ENCODE assay signal across 8 cellular contexts in the genomic region with DNA sequence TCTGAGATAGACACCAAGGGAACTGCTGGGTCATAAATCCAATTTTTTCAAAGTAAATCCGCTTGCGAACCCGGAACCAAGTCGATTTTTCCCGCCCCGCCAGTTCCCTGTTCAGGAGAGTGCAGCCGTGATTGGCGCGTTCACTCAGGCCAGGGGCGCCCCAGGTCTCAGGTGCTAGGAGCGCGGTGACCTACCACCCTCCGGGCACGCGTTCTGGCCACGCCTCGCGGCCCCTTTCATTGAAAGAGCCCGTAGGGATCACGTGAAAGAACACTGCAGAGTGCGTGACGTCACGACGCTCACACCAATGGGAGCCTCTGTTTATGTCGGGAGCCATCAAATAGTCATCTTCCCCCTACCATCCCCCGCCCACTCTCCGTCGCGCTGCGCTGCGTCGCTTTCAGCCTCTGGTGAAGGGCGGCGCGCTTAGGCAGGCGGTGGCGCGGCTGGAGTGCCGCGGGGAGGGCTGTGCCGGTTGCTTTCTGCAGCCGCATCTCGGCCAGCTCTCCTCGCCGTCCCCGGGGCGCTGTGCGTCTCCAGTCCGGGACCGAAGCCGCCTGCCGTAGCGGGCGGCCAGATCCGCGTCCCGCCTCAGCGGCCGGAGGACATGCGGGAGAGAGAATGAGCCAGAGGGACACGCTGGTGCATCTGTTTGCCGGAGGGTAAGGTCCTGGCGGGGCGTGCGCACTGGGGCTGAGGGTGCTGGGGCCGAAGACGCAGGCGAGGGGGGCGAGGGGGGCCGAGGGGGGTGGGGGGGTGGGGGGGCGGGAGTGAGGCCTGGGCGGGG. TPM values are rescaled to one million over a fixed set of nuclear protein-coding genes. Genes with fewer than 3 reads are reported as not detected.
DNase-seq lines count a peak whose midpoint lies in the region; ATAC-seq, FAIRE-seq and TF ChIP-seq lines count a peak whose summit lies in the region.

A gene with protein sequence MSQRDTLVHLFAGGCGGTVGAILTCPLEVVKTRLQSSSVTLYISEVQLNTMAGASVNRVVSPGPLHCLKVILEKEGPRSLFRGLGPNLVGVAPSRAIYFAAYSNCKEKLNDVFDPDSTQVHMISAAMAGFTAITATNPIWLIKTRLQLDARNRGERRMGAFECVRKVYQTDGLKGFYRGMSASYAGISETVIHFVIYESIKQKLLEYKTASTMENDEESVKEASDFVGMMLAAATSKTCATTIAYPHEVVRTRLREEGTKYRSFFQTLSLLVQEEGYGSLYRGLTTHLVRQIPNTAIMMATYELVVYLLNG (plus strand): TSS at position 403 of the 787 bp plus-strand sequence. CDS start 219 bp downstream, at position 622.

- peak within 1 kb of the TSS; percentile 82 for H3K4me3 ChIP-seq in OCI-LY7 (ENCODE audit: low read depth, low read length, poor library complexity, severe bottlenecking)

- peak; percentile 53 for DNase-seq in D721Med (ENCODE audit: insufficient read length, low spot score)
- DNase-seq in HuH-7.5 (ENCODE audit: low spot score) = peak; percentile 77
- peak; percentile 99 for DNase-seq in OCI-LY7 (ENCODE audit: low spot score)
- DNase-seq in activated T-cell treated with anti-CD3 and anti-CD28 coated beads for 1 hour (ENCODE audit: low read depth) = peak; percentile 92
- peak; percentile 70 for DNase-seq in epidermal melanocyte (ENCODE audit: insufficient read length, low spot score)
- peak; percentile 96 for DNase-seq in middle frontal gyrus (ENCODE audit: extremely low spot score, low spot score)
- DNase-seq in stimulated activated CD8-positive, alpha-beta memory T cell treated with anti-CD3 and anti-CD28 coated beads, Interleukin-2, amount 100 ng/mL, for 48 hours (ENCODE audit: low read depth in 2 of 2) = peak; percentile 95 to 96

- CTCF ChIA-PET in OCI-LY7 (lab: Charles Lee; ENCODE audit: unreplicated experiment) = no interaction called here

- peak within 1 kb of the TSS; percentile 99 for H2AFZ ChIP-seq in OCI-LY7 (ENCODE audit: low read length)

- peaks cover 16% of the 10 kb centered on the region for H3K36me3 ChIP-seq in OCI-LY7 (ENCODE audit: insufficient read depth, low read length)

- H4K20me1 ChIP-seq in OCI-LY7 (ENCODE audit: insufficient read depth, low read length) = peaks cover 28% of the 10 kb centered on the region

- H3K79me2 ChIP-seq in OCI-LY7 (ENCODE audit: insufficient read depth, low read depth, low read length) = peaks cover 45% of the 10 kb centered on the region

- peak; percentile 97 for ATAC-seq in GM21526 (IDR thresholded peaks at IDR 0.05; ENCODE audit: low FRiP score, unreplicated experiment)

- H3K4me2 ChIP-seq in OCI-LY7 (ENCODE audit: low read length) = peak within 1 kb of the TSS; percentile 97

- no TSS peak for BruUV-seq in OCI-LY7 (replicated peaks; lab: Mats Ljungman, UMichigan)

- FAIRE-seq in D721Med (lab: Jason Lieb, UNC) = peak; percentile 16

- H3K9me2 ChIP-seq in OCI-LY7 (ENCODE audit: insufficient read depth, low read length) = no peaks in the 10 kb centered on the region

- peak within 1 kb of the TSS; percentile 64 for H3K27ac ChIP-seq in OCI-LY7 (ENCODE audit: low read depth, low read length, poor library complexity, severe bottlenecking)

- TF ChIP-seq CTCF in D721Med (IDR thresholded peaks at IDR 0.05; ENCODE audit: insufficient read depth, missing control alignments) (no peak), OCI-LY7 (conservative IDR thresholded peaks at IDR 0.05; ENCODE audit: low read length) (no peak)

- POLR2A ChIA-PET in OCI-LY7 (lab: Charles Lee) = interaction anchor here (0.6 to 1.4 kb wide), 2 partner anchors 11 to 90 kb away, joined by 3 read pairs; no protein-coding TSS in a partner anchor

- H3K4me1 ChIP-seq in OCI-LY7 (ENCODE audit: insufficient read depth, low read length, poor library complexity, severe bottlenecking) = peaks cover 30% of the 10 kb centered on the region

- intact Hi-C loops in OCI-LY7 (cut with micrococcal nuclease; ENCODE audit: unreplicated experiment) = loop anchor here (5.0 to 10.0 kb wide), 2 partner anchors 184 to 443 kb away; no protein-coding TSS in a partner anchor

- H3K9me3 ChIP-seq in OCI-LY7 (ENCODE audit: low read length) = no peaks in the 10 kb centered on the region

RNA-seq across cellular contexts. Expression of the gene that starts here (rescaled TPM):
- total RNA-seq in OCI-LY7 (2014; rRNA removed; shearing (Covaris generic)) = 71.8 and 91.3 TPM in 2 replicates
- total RNA-seq in OCI-LY7 (2022) = 70.5 and 81.3 TPM in 2 replicates

Comparison
In these comparisons a context has a peak if more than half of its experiments do, and no peak if none do; other contexts are left out.
1. Peak in every context shown above with its lines: DNase-seq, ATAC-seq, H3K4me3 ChIP-seq and H3K27ac ChIP-seq.